In the genomic region with DNA sequence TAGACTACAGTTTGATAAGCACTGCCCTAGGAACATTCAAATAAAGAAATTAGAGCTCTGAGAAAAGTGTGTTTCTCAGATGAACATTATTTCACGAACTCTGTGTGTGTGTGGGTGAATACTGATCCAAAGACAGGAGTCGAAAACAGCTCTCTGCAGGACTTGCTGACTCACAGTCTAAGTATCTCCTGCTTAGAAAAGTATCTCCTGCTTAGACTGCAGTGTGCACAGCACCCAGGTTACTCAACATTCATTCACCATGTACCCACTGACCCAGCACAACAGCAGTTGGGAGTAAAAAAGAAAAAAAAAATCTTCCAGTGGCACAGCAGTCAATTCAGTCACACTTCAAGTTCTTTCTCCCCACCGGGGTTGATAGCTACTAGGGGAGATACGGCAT, we compare ENCODE assay signal across 12 cellular contexts. TPM values are rescaled to one million over a fixed set of nuclear protein-coding genes. Genes with fewer than 3 reads are reported as not detected.
DNase-seq lines count a peak whose midpoint lies in the region; ATAC-seq, FAIRE-seq and TF ChIP-seq lines count a peak whose summit lies in the region.
"Had no signal": no experiment of that assay in that cellular context is flagged by ENCODE, and none has a peak within 500 bp of the region (broad histone marks: within the 10 kb centered on the region; RNA-seq: fewer than 3 reads in every experiment).

No MANE protein-coding gene starts in this region.

- no peaks in the 10 kb centered on the region for H3K79me2 ChIP-seq in mammary epithelial cell (ENCODE audit: insufficient read depth, low read length)

- peak overlapping the region in 1 of 9 donors; percentile 21 for H3K27ac Mint-ChIP-seq in naive thymus-derived CD4-positive, alpha-beta T cell

- H3K36me3 ChIP-seq in mammary epithelial cell (ENCODE audit: insufficient read depth, low read length) (peaks cover 11% of the 10 kb centered on the region), kidney epithelial cell (ENCODE audit: control insufficient read depth, insufficient read depth, low read length) (no peaks in the 10 kb centered on the region)
- H3K36me3 ChIP-seq in naive thymus-derived CD4-positive, alpha-beta T cell (ENCODE audit: control insufficient read depth in 2 of 3, insufficient read depth in 3 of 3, low read length in 3 of 3), result peaks cover 0 to 9% (median 0%) of the 10 kb centered on the region in 3 experiments

- H3K4me1 ChIP-seq in mammary epithelial cell (ENCODE audit: insufficient read depth, low read length), result peaks cover 22% of the 10 kb centered on the region
- H3K4me1 ChIP-seq in naive thymus-derived CD4-positive, alpha-beta T cell (ENCODE audit: control insufficient read depth in 2 of 2, insufficient read depth in 2 of 2, low read length in 2 of 2), result no peaks in the 10 kb centered on the region
- H3K4me1 ChIP-seq: BE2C had no signal

- WGBS in mammary epithelial cell (ENCODE audit: low coverage, missing lambda C conversion rate), result 45% methylated on average over 4 of the region's 4 CpGs

- peak overlapping the region; percentile 21 for H3K4me2 ChIP-seq in mammary epithelial cell (ENCODE audit: insufficient read depth, low read depth, low read length)

- H3K9me3 Mint-ChIP-seq in naive thymus-derived CD4-positive, alpha-beta T cell, result no peaks in the 10 kb centered on the region
- H3K9me3 Mint-ChIP-seq: central memory CD8-positive, alpha-beta T cell had no signal

- no peaks in the 10 kb centered on the region for H4K20me1 ChIP-seq in mammary epithelial cell (ENCODE audit: insufficient read depth, low read length)

- intact Hi-C loops in mammary epithelial cell (cut with micrococcal nuclease), result no loop called here
- intact Hi-C loops in naive thymus-derived CD4-positive, alpha-beta T cell (cut with micrococcal nuclease), result no loop called here

- no peak overlapping the region for H3K4me3 ChIP-seq in mammary epithelial cell (replicated peaks in 1 of 3; ENCODE audit: insufficient read depth in 1 of 3, low read depth in 2 of 3, low read length in 3 of 3)
- H3K4me3 ChIP-seq in kidney epithelial cell (ENCODE audit: low read depth, low read length), result no peak overlapping the region
- H3K4me3 ChIP-seq in naive thymus-derived CD4-positive, alpha-beta T cell (ENCODE audit: low read length), result no peak overlapping the region
- H3K4me3 ChIP-seq: thyroid gland had no signal

- H3K27ac ChIP-seq in mammary epithelial cell (ENCODE audit: insufficient read depth, low read depth, low read length), result no peak overlapping the region
- no peak overlapping the region for H3K27ac ChIP-seq in naive thymus-derived CD4-positive, alpha-beta T cell (ENCODE audit: low read depth, low read length)
- H3K27ac ChIP-seq: thyroid gland had no signal

- H3K9ac ChIP-seq in mammary epithelial cell (ENCODE audit: insufficient read depth, low read length), result no peak overlapping the region

- peaks cover 0 to 7% (median 4%) of the 10 kb centered on the region in 7 donors for H3K4me1 Mint-ChIP-seq in naive thymus-derived CD4-positive, alpha-beta T cell
- H3K4me1 Mint-ChIP-seq: central memory CD8-positive, alpha-beta T cell had no signal

- CTCF ChIA-PET in mammary epithelial cell (lab: Charles Lee; ENCODE audit: low non-redundant PET), result interaction anchor here (0.6 kb wide), 3 partner anchors 148 to 238 kb away, joined by 3 to 6 read pairs (median 5); no protein-coding TSS in a partner anchor
- CTCF ChIA-PET in naive thymus-derived CD4-positive, alpha-beta T cell (lab: Charles Lee), result interaction anchor here (0.7 to 9.9 kb wide), 5 partner anchors 38 to 1217 kb away, joined by 3 to 148 read pairs (median 4); no protein-coding TSS in a partner anchor

- peaks cover 0 to 18% (median 6%) of the 10 kb centered on the region in 5 donors for H3K27me3 Mint-ChIP-seq in naive thymus-derived CD4-positive, alpha-beta T cell
- H3K27me3 Mint-ChIP-seq: central memory CD8-positive, alpha-beta T cell had no signal

- DNase-seq in A172 (ENCODE audit: low spot score), result peak; percentile 65
- peak; percentile 71 for DNase-seq in HPDE6-E6E7 (ENCODE audit: extremely low spot score)
- peak; percentile 86 for DNase-seq in mammary epithelial cell
- peak; percentile 89 for DNase-seq in kidney epithelial cell (ENCODE audit: low read depth)
- DNase-seq in naive thymus-derived CD4-positive, alpha-beta T cell, result no peak
- no peak for DNase-seq in OCI-M2 (lab: John Stamatoyannopoulos, UW; ENCODE audit: unreplicated experiment)
- DNase-seq in NCI-H2171 (lab: John Stamatoyannopoulos, UW), result no peak
- no peak for DNase-seq in frontal cortex (ENCODE audit: low spot score in 2 of 2)
- DNase-seq: BE2C; stimulated activated CD4-positive, alpha-beta T cell treated with anti-CD3 and anti-CD28 coated beads, Interleukin-4, amount 100 ng/mL, for 4 hours; thyroid gland had no signal

- BruUV-seq in mammary epithelial cell (replicated peaks; lab: Mats Ljungman, UMichigan), result no TSS peak

- POLR2A ChIA-PET in naive thymus-derived CD4-positive, alpha-beta T cell (lab: Charles Lee), result interaction anchor here (0.5 to 0.9 kb wide), 2 partner anchors 373 to 377 kb away, joined by 3 to 4 read pairs; no protein-coding TSS in a partner anchor

- no peak overlapping the region for H3K4me3 Mint-ChIP-seq in naive thymus-derived CD4-positive, alpha-beta T cell
- H3K4me3 Mint-ChIP-seq: central memory CD8-positive, alpha-beta T cell had no signal

- no peak for ATAC-seq in naive thymus-derived CD4-positive, alpha-beta T cell

- TF ChIP-seq CTCF in mammary epithelial cell (conservative IDR thresholded peaks at IDR 0.05 in 1 of 2, IDR thresholded peaks at IDR 0.05 in 1 of 2; ENCODE audit: extremely low read depth in 1 of 2, insufficient read depth in 1 of 2, low read depth in 1 of 2, low read length in 2 of 2) (no peak), kidney epithelial cell (IDR thresholded peaks at IDR 0.05; ENCODE audit: insufficient read depth, low read length, poor library complexity, severe bottlenecking) (no peak)

- no peak for FAIRE-seq in frontal cortex (lab: Jason Lieb, UNC)

- dilution Hi-C loops in mammary epithelial cell (cut with HindIII; ENCODE audit: low sequenced_read_pairs), result no loop called here

- H3K9me3 ChIP-seq in mammary epithelial cell (replicated peaks; ENCODE audit: insufficient read depth, low read length), result no peaks in the 10 kb centered on the region
- no peaks in the 10 kb centered on the region for H3K9me3 ChIP-seq in naive thymus-derived CD4-positive, alpha-beta T cell (ENCODE audit: control insufficient read depth in 2 of 3, low read length in 3 of 3)
- H3K9me3 ChIP-seq: BE2C, thyroid gland had no signal

- H3K27me3 ChIP-seq in mammary epithelial cell (ENCODE audit: insufficient read depth, low read length) (no peaks in the 10 kb centered on the region), kidney epithelial cell (ENCODE audit: control insufficient read depth, insufficient read depth, low read length) (no peaks in the 10 kb centered on the region)
- H3K27me3 ChIP-seq in naive thymus-derived CD4-positive, alpha-beta T cell (ENCODE audit: control insufficient read depth in 2 of 2, insufficient read depth in 2 of 2, low read length in 2 of 2), result no peaks in the 10 kb centered on the region
- H3K27me3 ChIP-seq: thyroid gland had no signal

- no peak overlapping the region for H2AFZ ChIP-seq in mammary epithelial cell (ENCODE audit: low read depth, low read length)

- in situ Hi-C loops in mammary epithelial cell (cut with MboI; ENCODE audit: low sequenced_read_pairs in 2 of 2), result loop anchor here (10.0 to 25.0 kb wide), 2 partner anchors 228 to 466 kb away; no protein-coding TSS in a partner anchor

- H3K36me3 Mint-ChIP-seq in naive thymus-derived CD4-positive, alpha-beta T cell, result peaks cover 3 to 24% (median 5%) of the 10 kb centered on the region in 5 donors

RNA-seq across cellular contexts. Expression of gene GCLC, which starts 48.1 kb away (rescaled TPM):
- 13.1 and 14.7 TPM in 2 replicates for total RNA-seq in A172 (2014; rRNA removed; shearing (Covaris generic))
- total RNA-seq in mammary epithelial cell, result 100 to 1,000 TPM in 1 of 2 donors, 10 to 100 TPM in 1; 94.7 to 128 TPM
- 59.8 TPM for polyA plus RNA-seq in mammary epithelial cell
- polyA minus RNA-seq in mammary epithelial cell, result 69.6 TPM
- total RNA-seq in kidney epithelial cell, result 14.1 and 16.8 TPM in 2 replicates
- 10 to 100 TPM; 18.5 to 37.5 (median 27.6) TPM for total RNA-seq in naive thymus-derived CD4-positive, alpha-beta T cell
- 10 to 100 TPM in 1 of 2 donors, 1 to 10 TPM in 1; 8.3 to 14.9 TPM for polyA plus RNA-seq in naive thymus-derived CD4-positive, alpha-beta T cell
- total RNA-seq in frontal cortex, result 15.9 TPM

Comparison
In these comparisons a context has a peak if more than half of its experiments do, and no peak if none do; other contexts are left out.
1. DNase-seq: peak in A172 (single experiment), HPDE6-E6E7 (single experiment), mammary epithelial cell (single experiment) and kidney epithelial cell (single experiment); none in naive thymus-derived CD4-positive, alpha-beta T cell (0 of 9), OCI-M2 (single experiment), NCI-H2171 (single experiment) and frontal cortex (0 of 2).